ENCODE assay signal across 18 cellular contexts in genomic region chr7:2095533-2095932, GRCh38.
DNase-seq lines count a peak whose midpoint lies in the region; ATAC-seq and TF ChIP-seq lines count a peak whose summit lies in the region.
"Had no signal": no experiment of that assay in that cellular context is flagged by ENCODE, and none has a peak within 500 bp of the region (broad histone marks: within the 10 kb centered on the region; RNA-seq: fewer than 3 reads in every experiment).

No MANE protein-coding gene starts in this region.

- H3K4me1 Mint-ChIP-seq in Caco-2 (ENCODE audit: low read depth, unreplicated experiment), result no peaks in the 10 kb centered on the region
- H3K4me1 Mint-ChIP-seq in central memory CD8-positive, alpha-beta T cell, result peaks cover 46% of the 10 kb centered on the region
- peaks cover 24% of the 10 kb centered on the region for H3K4me1 Mint-ChIP-seq in neural crest cell
- peaks cover 5% of the 10 kb centered on the region for H3K4me1 Mint-ChIP-seq in activated T-helper 17 cell treated with anti-CD3 and anti-CD28 coated beads, Interleukin-2, amount 50 U/mL, for 72 hours

- H3K4me1 ChIP-seq in BLaER1, result peaks cover 75% of the 10 kb centered on the region
- H3K4me1 ChIP-seq in Caco-2, result no peaks in the 10 kb centered on the region
- peaks cover 10 to 28% of the 10 kb centered on the region in 2 experiments; a peak in 3 of 4 replicates for H3K4me1 ChIP-seq in SK-N-SH (ENCODE audit: control insufficient read depth in 1 of 2, insufficient read depth in 2 of 2, low read depth in 1 of 2, low read length in 1 of 2)
- H3K4me1 ChIP-seq: HAP-1 had no signal

- no peak overlapping the region for H3K4me3 Mint-ChIP-seq in Caco-2 (ENCODE audit: unreplicated experiment)
- no peak overlapping the region for H3K4me3 Mint-ChIP-seq in central memory CD8-positive, alpha-beta T cell
- H3K4me3 Mint-ChIP-seq in neural crest cell, result peak overlapping the region; percentile 24
- H3K4me3 Mint-ChIP-seq in activated T-helper 17 cell treated with anti-CD3 and anti-CD28 coated beads, Interleukin-2, amount 50 U/mL, for 72 hours, result no peak overlapping the region
- H3K4me3 Mint-ChIP-seq: CD4-positive, alpha-beta memory T cell had no signal

- DNase-seq in Caco-2 (no peak), neural crest cell (ENCODE audit: low read depth, low spot score) (no peak), C1 segment of cervical spinal cord (lab: John Stamatoyannopoulos, UW) (no peak), lower leg skin (ENCODE audit: low spot score in 2 of 2) (no peak), SK-N-SH (no peak)
- no peak for DNase-seq in central memory CD8-positive, alpha-beta T cell (ENCODE audit: low spot score in 2 of 2)
- DNase-seq: BE2C; CD4-positive, alpha-beta memory T cell; MG63; NCI-H1436; NCI-H187 treated with DMSO at 0.1 percent for 48 hours; NCI-H82; OCI-M1 had no signal

- TF ChIP-seq CTCF in Caco-2 (IDR thresholded peaks at IDR 0.05; ENCODE audit: insufficient read depth in 1 of 2, low read depth in 1 of 2, low read length in 1 of 2, severe bottlenecking in 1 of 2, unreplicated experiment in 1 of 2) (no peak), neural crest cell (conservative IDR thresholded peaks at IDR 0.05) (no peak), lower leg skin (IDR thresholded peaks at IDR 0.05) (no peak), SK-N-SH (IDR thresholded peaks at IDR 0.05) (no peak)

- H3K9ac ChIP-seq in BLaER1 (0 out of 2 replicates have a peak overlapping the region, but pooled peaks have one; percentile 48), SK-N-SH (no peak overlapping the region)

- TF ChIP-seq EP300 in SK-N-SH (IDR thresholded peaks at IDR 0.05; ENCODE audit: borderline replicate concordance in 1 of 2, low read depth in 1 of 2, low read length in 1 of 2), result no peak

- no peaks in the 10 kb centered on the region for H3K27me3 ChIP-seq in BLaER1
- no peaks in the 10 kb centered on the region for H3K27me3 ChIP-seq in Caco-2 (replicated peaks; ENCODE audit: control insufficient read depth, insufficient read depth, low read length)
- H3K27me3 ChIP-seq in SK-N-SH (ENCODE audit: insufficient read depth), result no peaks in the 10 kb centered on the region
- H3K27me3 ChIP-seq: BE2C, MG63 had no signal

- no peak overlapping the region for H2AFZ ChIP-seq in SK-N-SH (ENCODE audit: low read depth)

- H3K27ac Mint-ChIP-seq in Caco-2 (ENCODE audit: unreplicated experiment) (peak overlapping the region; percentile 26), neural crest cell (ENCODE audit: unreplicated experiment) (no peak overlapping the region)
- peak overlapping the region; percentile 53 for H3K27ac Mint-ChIP-seq in central memory CD8-positive, alpha-beta T cell (ENCODE audit: low read depth)
- H3K27ac Mint-ChIP-seq in activated T-helper 17 cell treated with anti-CD3 and anti-CD28 coated beads, Interleukin-2, amount 50 U/mL, for 72 hours, result no peak overlapping the region

- H3F3A ChIP-seq in SK-N-SH (replicated peaks; ENCODE audit: insufficient read depth), result no peaks in the 10 kb centered on the region

- H3K27ac ChIP-seq in BLaER1 (peak overlapping the region; percentile 78; the same call in 1 of the 2 replicates), SK-N-SH (ENCODE audit: low read depth in 2 of 2, low read length in 1 of 2) (no peak overlapping the region)

- H3K36me3 Mint-ChIP-seq in Caco-2 (ENCODE audit: insufficient read depth, unreplicated experiment) (peaks cover 28% of the 10 kb centered on the region), neural crest cell (ENCODE audit: low read depth) (peaks cover 14% of the 10 kb centered on the region)
- H3K36me3 Mint-ChIP-seq in central memory CD8-positive, alpha-beta T cell (ENCODE audit: insufficient read depth), result peaks cover 4% of the 10 kb centered on the region
- H3K36me3 Mint-ChIP-seq in activated T-helper 17 cell treated with anti-CD3 and anti-CD28 coated beads, Interleukin-2, amount 50 U/mL, for 72 hours (ENCODE audit: low read depth), result no peaks in the 10 kb centered on the region

- H4K20me1 ChIP-seq in BLaER1 (peaks cover 70% of the 10 kb centered on the region), SK-N-SH (ENCODE audit: insufficient read depth) (no peaks in the 10 kb centered on the region)

- no peak for ATAC-seq in central memory CD8-positive, alpha-beta T cell (replicated peaks; ENCODE audit: extremely low read depth, poor library complexity, severe bottlenecking)
- no peak for ATAC-seq in activated T-helper 17 cell treated with anti-CD3 and anti-CD28 coated beads, Interleukin-2, amount 50 U/mL, for 72 hours (replicated peaks)
- ATAC-seq: K562, Right ventricle myocardium inferior had no signal

- POLR2A ChIA-PET in Caco-2 (lab: Charles Lee) (no interaction called here), SK-N-SH (lab: Yijun Ruan, JAX) (no interaction called here)

- CTCF ChIA-PET in Caco-2 (lab: Charles Lee) (no interaction called here), SK-N-SH (lab: Yijun Ruan, JAX) (interaction anchor here (1.0 kb wide), 1 partner anchor 13 kb away, joined by 3 read pairs; no protein-coding TSS in a partner anchor)

- H3K9me3 Mint-ChIP-seq in Caco-2 (ENCODE audit: unreplicated experiment) (no peaks in the 10 kb centered on the region), neural crest cell (no peaks in the 10 kb centered on the region)
- no peaks in the 10 kb centered on the region for H3K9me3 Mint-ChIP-seq in central memory CD8-positive, alpha-beta T cell
- no peaks in the 10 kb centered on the region for H3K9me3 Mint-ChIP-seq in activated T-helper 17 cell treated with anti-CD3 and anti-CD28 coated beads, Interleukin-2, amount 50 U/mL, for 72 hours

- H3K9me2 ChIP-seq in SK-N-SH, result no peaks in the 10 kb centered on the region

- TF ChIP-seq POLR2A in lower leg skin (IDR thresholded peaks at IDR 0.05), result no peak

- H3K27me3 Mint-ChIP-seq in Caco-2 (ENCODE audit: insufficient read depth, unreplicated experiment) (no peaks in the 10 kb centered on the region), neural crest cell (ENCODE audit: low read depth) (no peaks in the 10 kb centered on the region)
- H3K27me3 Mint-ChIP-seq in central memory CD8-positive, alpha-beta T cell, result no peaks in the 10 kb centered on the region
- H3K27me3 Mint-ChIP-seq in activated T-helper 17 cell treated with anti-CD3 and anti-CD28 coated beads, Interleukin-2, amount 50 U/mL, for 72 hours, result no peaks in the 10 kb centered on the region
- H3K27me3 Mint-ChIP-seq: CD4-positive, alpha-beta memory T cell had no signal

- WGBS in lower leg skin, 2 donors, result 94 to 96% methylated on average over 17 of the region's 17 CpGs
- WGBS in SK-N-SH (ENCODE audit: low lambda C conversion rate), result 96% methylated on average over 17 of the region's 17 CpGs

- H3K4me2 ChIP-seq in BLaER1 (peak overlapping the region; percentile 87), SK-N-SH (no peak overlapping the region)

- BruUV-seq in Caco-2 (replicated peaks; lab: Mats Ljungman, UMichigan), result no TSS peak

- no peak for TF ChIP-seq RAD21 in SK-N-SH (IDR thresholded peaks at IDR 0.05; ENCODE audit: low read length)

- H3K79me2 ChIP-seq in SK-N-SH (ENCODE audit: insufficient read depth), result no peaks in the 10 kb centered on the region; the same call in 1 of the 2 replicates

- H3K36me3 ChIP-seq in BLaER1, result peaks cover 46% of the 10 kb centered on the region
- H3K36me3 ChIP-seq in Caco-2 (ENCODE audit: control insufficient read depth, insufficient read depth, low read length), result no peaks in the 10 kb centered on the region
- H3K36me3 ChIP-seq in SK-N-SH (replicated peaks in 1 of 2; ENCODE audit: control insufficient read depth in 1 of 2, insufficient read depth in 2 of 2, low read length in 1 of 2), result no peaks in the 10 kb centered on the region
- H3K36me3 ChIP-seq: BE2C, HAP-1, MG63 had no signal

- peaks cover 7% of the 10 kb centered on the region; the same call in 1 of the 2 replicates for H3K9me3 ChIP-seq in BLaER1
- no peaks in the 10 kb centered on the region for H3K9me3 ChIP-seq in Caco-2
- H3K9me3 ChIP-seq in SK-N-SH, result no peaks in the 10 kb centered on the region
- H3K9me3 ChIP-seq: BE2C, HAP-1, MG63 had no signal

- intact Hi-C loops in Caco-2 (cut with micrococcal nuclease; ENCODE audit: unreplicated experiment) (no loop called here), lower leg skin (cut with DNase I; ENCODE audit: low total_unique reads) (no loop called here)

- H3K4me3 ChIP-seq in BLaER1 (no peak overlapping the region), Caco-2 (ENCODE audit: low read depth, low read length) (no peak overlapping the region), lower leg skin (ENCODE audit: low read depth, poor library complexity, severe bottlenecking) (no peak overlapping the region), SK-N-SH (ENCODE audit: low read depth in 2 of 2, low read length in 1 of 2) (no peak overlapping the region)
- H3K4me3 ChIP-seq: HAP-1, K562, MG63 had no signal

TF ChIP-seq in SK-N-SH, 30 proteins besides CTCF, POLR2A, EP300 and RAD21 (continues in another document):
- no peak for TF ChIP-seq POLR2AphosphoS5 (IDR thresholded peaks at IDR 0.05; ENCODE audit: low read depth, low read length)
- no peak for TF ChIP-seq GABPA (IDR thresholded peaks at IDR 0.05; ENCODE audit: low read depth)
- TF ChIP-seq RXRA (IDR thresholded peaks at IDR 0.05; ENCODE audit: borderline replicate concordance, low read depth), result no peak
- TF ChIP-seq CHD2 (IDR thresholded peaks at IDR 0.05; ENCODE audit: low read length, partially characterized antibody), result no peak
- TF ChIP-seq NRF1 (IDR thresholded peaks at IDR 0.05; ENCODE audit: low read depth, low read length), result no peak
- TF ChIP-seq MXI1 (IDR thresholded peaks at IDR 0.05; ENCODE audit: low read depth, low read length), result no peak
- TF ChIP-seq RFX5 (IDR thresholded peaks at IDR 0.05; ENCODE audit: low read length), result no peak
- TF ChIP-seq FOXM1 (IDR thresholded peaks at IDR 0.05; ENCODE audit: low read depth), result no peak
- TF ChIP-seq FOSL2 (IDR thresholded peaks at IDR 0.05; ENCODE audit: borderline replicate concordance, low read depth), result no peak
- no peak for TF ChIP-seq USF2 (IDR thresholded peaks at IDR 0.05; ENCODE audit: borderline replicate concordance, low read depth, low read length)
- TF ChIP-seq PBX3 (IDR thresholded peaks at IDR 0.05), result no peak

Comparison
In these comparisons a context has a peak if more than half of its experiments do, and no peak if none do; other contexts are left out.
1. H3K27ac Mint-ChIP-seq: peak in Caco-2 (single experiment) and central memory CD8-positive, alpha-beta T cell (single experiment); none in neural crest cell (single experiment) and activated T-helper 17 cell treated with anti-CD3 and anti-CD28 coated beads, Interleukin-2, amount 50 U/mL, for 72 hours (single experiment).